ENCODE assay signal across 8 cellular contexts in the genomic region with DNA sequence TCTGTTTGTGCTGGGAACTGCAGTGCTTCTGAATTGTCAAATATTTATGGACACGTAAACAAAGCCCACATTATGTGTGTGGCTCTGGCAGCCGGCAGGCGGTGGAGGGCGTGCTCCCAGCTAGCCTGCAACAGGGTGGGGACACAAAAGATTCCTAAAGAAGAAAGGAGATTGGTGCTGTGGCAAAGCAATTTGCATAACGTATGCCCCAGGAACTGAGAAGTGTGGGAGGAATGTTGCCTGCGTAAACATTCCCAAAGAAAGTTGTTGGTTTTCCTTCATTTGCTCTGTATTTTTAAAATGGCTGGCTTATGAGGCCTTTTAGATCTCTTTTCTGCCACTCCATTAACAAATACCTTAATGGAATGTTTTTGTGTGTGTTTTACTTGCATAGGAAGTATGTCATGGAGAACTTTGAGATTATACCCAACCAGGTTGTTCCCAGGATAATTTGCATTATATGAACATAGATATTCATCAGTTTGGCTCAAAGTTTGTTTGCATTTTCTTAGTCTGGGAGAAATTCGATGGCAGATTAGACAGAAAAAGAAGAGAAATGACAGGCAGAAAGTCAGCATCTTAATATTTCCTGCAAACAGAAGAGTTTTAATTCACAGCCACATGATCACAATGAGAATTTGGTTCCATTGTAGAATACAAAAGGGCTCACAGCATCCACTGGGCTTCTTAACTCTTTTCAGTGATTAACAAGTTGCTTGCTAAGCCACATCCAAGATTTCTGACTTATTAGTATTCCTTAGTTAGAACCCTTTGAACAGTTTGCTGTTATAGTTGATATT. TPM values are rescaled to one million over a fixed set of nuclear protein-coding genes. Genes with fewer than 3 reads are reported as not detected.
DNase-seq lines count a peak whose midpoint lies in the region; ATAC-seq and TF ChIP-seq lines count a peak whose summit lies in the region.

No MANE protein-coding gene starts in this region.

- H3K27me3 ChIP-seq in ectodermal cell (ENCODE audit: control insufficient read depth, insufficient read depth, low read length, poor library complexity, severe bottlenecking) (no peaks in the 10 kb centered on the region), sigmoid colon (no peaks in the 10 kb centered on the region)

- H3K9me3 ChIP-seq in ectodermal cell (ENCODE audit: control insufficient read depth, low read length) (no peaks in the 10 kb centered on the region), sigmoid colon (no peaks in the 10 kb centered on the region)

- TF ChIP-seq CTCF in sigmoid colon (IDR thresholded peaks at IDR 0.05): no peak

- H3K4me3 ChIP-seq in ectodermal cell (ENCODE audit: insufficient read depth, low read depth, low read length): peak overlapping the region; percentile 13
- H3K4me3 ChIP-seq in sigmoid colon: peak overlapping the region in 1 of 4 donors; percentile 1

- peaks cover 9% of the 10 kb centered on the region for H3K36me3 ChIP-seq in ectodermal cell (ENCODE audit: control insufficient read depth, insufficient read depth, low read length)
- peaks cover 10 to 73% (median 19%) of the 10 kb centered on the region in 4 donors for H3K36me3 ChIP-seq in sigmoid colon

- no peak for TF ChIP-seq POLR2A in sigmoid colon (IDR thresholded peaks at IDR 0.05)

- H3K4me1 ChIP-seq in ectodermal cell (ENCODE audit: control insufficient read depth, insufficient read depth, low read length) (peaks cover 46% of the 10 kb centered on the region), sigmoid colon (peaks cover 0 to 77% (median 55%) of the 10 kb centered on the region in 4 donors)

- H3K27ac ChIP-seq in ectodermal cell (ENCODE audit: insufficient read depth, low read depth, low read length, poor library complexity, severe bottlenecking): peak overlapping the region; percentile 93
- H3K27ac ChIP-seq in sigmoid colon: peak overlapping the region; percentile 95 to 99 (median 97)

- WGBS in ectodermal cell, 2 experiments: 2 to 14% methylated on average over 7 of the region's 7 CpGs
- 12 to 56% methylated on average over 7 of the region's 7 CpGs for WGBS in sigmoid colon, 2 donors

- no peak for TF ChIP-seq EP300 in sigmoid colon (IDR thresholded peaks at IDR 0.05)

- intact Hi-C loops in sigmoid colon (cut with DNase I): no loop called here

- no peak for ATAC-seq in SK-N-SH treated with all-trans-retinoic acid at 6 μM for 48 hours

- DNase-seq in NCI-H146 (lab: John Stamatoyannopoulos, UW) (peak; percentile 31), kidney glomerular epithelial cell (lab: John Stamatoyannopoulos, UW) (peak; percentile 58), sigmoid colon (no peak), OCI-M2 (lab: John Stamatoyannopoulos, UW; ENCODE audit: unreplicated experiment) (no peak), NCI-H82 treated with DMSO at 0.1 percent for 48 hours (lab: John Stamatoyannopoulos, UW; ENCODE audit: unreplicated experiment) (no peak), NCI-H510A treated with DMSO at 0.1 percent for 48 hours (lab: John Stamatoyannopoulos, UW) (no peak)

TF ChIP-seq in SK-N-SH treated with all-trans-retinoic acid at 6 μM for 48 hours, 23 proteins besides CTCF, POLR2A, EP300 and RAD21:
- no peak for TF ChIP-seq BACH2 (CRISPR knock-in tag; IDR thresholded peaks at IDR 0.05; ENCODE audit: borderline replicate concordance)
- no peak for TF ChIP-seq OSR1 (CRISPR knock-in tag; IDR thresholded peaks at IDR 0.05)
- TF ChIP-seq SNAI2 (CRISPR knock-in tag; IDR thresholded peaks at IDR 0.05): no peak
- TF ChIP-seq ESRRG (CRISPR knock-in tag; IDR thresholded peaks at IDR 0.05): no peak
- TF ChIP-seq ZFP30 (CRISPR knock-in tag; IDR thresholded peaks at IDR 0.05): no peak
- no peak for TF ChIP-seq ARNTL (CRISPR knock-in tag; IDR thresholded peaks at IDR 0.05; ENCODE audit: borderline replicate concordance, low read depth)
- TF ChIP-seq, protein P1, sequence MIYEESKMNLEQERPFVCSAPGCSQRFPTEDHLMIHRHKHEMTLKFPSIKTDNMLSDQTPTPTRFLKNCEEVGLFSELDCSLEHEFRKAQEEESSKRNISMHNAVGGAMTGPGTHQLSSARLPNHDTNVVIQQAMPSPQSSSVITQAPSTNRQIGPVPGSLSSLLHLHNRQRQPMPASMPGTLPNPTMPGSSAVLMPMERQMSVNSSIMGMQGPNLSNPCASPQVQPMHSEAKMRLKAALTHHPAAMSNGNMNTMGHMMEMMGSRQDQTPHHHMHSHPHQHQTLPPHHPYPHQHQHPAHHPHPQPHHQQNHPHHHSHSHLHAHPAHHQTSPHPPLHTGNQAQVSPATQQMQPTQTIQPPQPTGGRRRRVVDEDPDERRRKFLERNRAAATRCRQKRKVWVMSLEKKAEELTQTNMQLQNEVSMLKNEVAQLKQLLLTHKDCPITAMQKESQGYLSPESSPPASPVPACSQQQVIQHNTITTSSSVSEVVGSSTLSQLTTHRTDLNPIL (CRISPR knock-in tag; IDR thresholded peaks at IDR 0.05; ENCODE audit: low read depth): no peak
- no peak for TF ChIP-seq TOX (CRISPR knock-in tag; IDR thresholded peaks at IDR 0.05; ENCODE audit: borderline replicate concordance)
- TF ChIP-seq, protein P2, sequence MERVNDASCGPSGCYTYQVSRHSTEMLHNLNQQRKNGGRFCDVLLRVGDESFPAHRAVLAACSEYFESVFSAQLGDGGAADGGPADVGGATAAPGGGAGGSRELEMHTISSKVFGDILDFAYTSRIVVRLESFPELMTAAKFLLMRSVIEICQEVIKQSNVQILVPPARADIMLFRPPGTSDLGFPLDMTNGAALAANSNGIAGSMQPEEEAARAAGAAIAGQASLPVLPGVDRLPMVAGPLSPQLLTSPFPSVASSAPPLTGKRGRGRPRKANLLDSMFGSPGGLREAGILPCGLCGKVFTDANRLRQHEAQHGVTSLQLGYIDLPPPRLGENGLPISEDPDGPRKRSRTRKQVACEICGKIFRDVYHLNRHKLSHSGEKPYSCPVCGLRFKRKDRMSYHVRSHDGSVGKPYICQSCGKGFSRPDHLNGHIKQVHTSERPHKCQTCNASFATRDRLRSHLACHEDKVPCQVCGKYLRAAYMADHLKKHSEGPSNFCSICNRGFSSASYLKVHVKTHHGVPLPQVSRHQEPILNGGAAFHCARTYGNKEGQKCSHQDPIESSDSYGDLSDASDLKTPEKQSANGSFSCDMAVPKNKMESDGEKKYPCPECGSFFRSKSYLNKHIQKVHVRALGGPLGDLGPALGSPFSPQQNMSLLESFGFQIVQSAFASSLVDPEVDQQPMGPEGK (CRISPR knock-in tag; IDR thresholded peaks at IDR 0.05; ENCODE audit: borderline replicate concordance): no peak
- TF ChIP-seq, protein P3, sequence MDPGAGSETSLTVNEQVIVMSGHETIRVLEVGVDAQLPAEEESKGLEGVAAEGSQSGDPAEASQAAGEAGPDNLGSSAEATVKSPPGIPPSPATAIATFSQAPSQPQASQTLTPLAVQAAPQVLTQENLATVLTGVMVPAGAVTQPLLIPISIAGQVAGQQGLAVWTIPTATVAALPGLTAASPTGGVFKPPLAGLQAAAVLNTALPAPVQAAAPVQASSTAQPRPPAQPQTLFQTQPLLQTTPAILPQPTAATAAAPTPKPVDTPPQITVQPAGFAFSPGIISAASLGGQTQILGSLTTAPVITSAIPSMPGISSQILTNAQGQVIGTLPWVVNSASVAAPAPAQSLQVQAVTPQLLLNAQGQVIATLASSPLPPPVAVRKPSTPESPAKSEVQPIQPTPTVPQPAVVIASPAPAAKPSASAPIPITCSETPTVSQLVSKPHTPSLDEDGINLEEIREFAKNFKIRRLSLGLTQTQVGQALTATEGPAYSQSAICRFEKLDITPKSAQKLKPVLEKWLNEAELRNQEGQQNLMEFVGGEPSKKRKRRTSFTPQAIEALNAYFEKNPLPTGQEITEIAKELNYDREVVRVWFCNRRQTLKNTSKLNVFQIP (CRISPR knock-in tag; IDR thresholded peaks at IDR 0.05; ENCODE audit: borderline replicate concordance, low read depth): no peak
- no peak for TF ChIP-seq ISL1 (CRISPR knock-in tag; IDR thresholded peaks at IDR 0.05)
- TF ChIP-seq ZNF565 (CRISPR knock-in tag; conservative IDR thresholded peaks at IDR 0.05; ENCODE audit: low read depth): no peak
- no peak for TF ChIP-seq ZFP3 (CRISPR knock-in tag; IDR thresholded peaks at IDR 0.05)

RNA-seq across cellular contexts. Expression of a gene that starts 41.8 kb away (rescaled TPM):
- 56.8 TPM for polyA plus RNA-seq in ectodermal cell (2013, experiment 1 of 4)
- 59.9 TPM for polyA plus RNA-seq in ectodermal cell (2013, experiment 2 of 4)
- 40.6 TPM for polyA plus RNA-seq in ectodermal cell (2013, experiment 3 of 4)
- 42.1 TPM for polyA plus RNA-seq in ectodermal cell (2013, experiment 4 of 4)
- 10 to 100 TPM; 23.2 to 34.6 (median 26.0) TPM for total RNA-seq in sigmoid colon
- 10 to 100 TPM; 23.4 to 49.0 (median 28.2) TPM for polyA plus RNA-seq in sigmoid colon

RNA-seq across cellular contexts. Expression of a gene that starts 46.2 kb away (rescaled TPM):
- polyA plus RNA-seq in ectodermal cell (2013, experiment 1 of 4): 26.1 TPM
- 30.1 TPM for polyA plus RNA-seq in ectodermal cell (2013, experiment 2 of 4)
- polyA plus RNA-seq in ectodermal cell (2013, experiment 3 of 4): 25.6 TPM
- polyA plus RNA-seq in ectodermal cell (2013, experiment 4 of 4): 31.5 TPM
- 100 to 1,000 TPM in 2 of 4 donors, 10 to 100 TPM in 2; 92.7 to 105 (median 99.2) TPM for total RNA-seq in sigmoid colon
- 10 to 100 TPM in 1 of 3 donors, 1 to 10 TPM in 2; 2.3 to 12.0 (median 9.2) TPM for polyA plus RNA-seq in sigmoid colon

Comparison
In these comparisons a context has a peak if more than half of its experiments do, and no peak if none do; other contexts are left out.
1. DNase-seq: peak in NCI-H146 (single experiment) and kidney glomerular epithelial cell (single experiment); none in sigmoid colon (single experiment), OCI-M2 (single experiment), NCI-H82 treated with DMSO at 0.1 percent for 48 hours (single experiment) and NCI-H510A treated with DMSO at 0.1 percent for 48 hours (single experiment).